19 cellular contexts compared by ENCODE assay signal in genomic region chr9:38229830-38230155, GRCh38.
DNase-seq lines count a peak whose midpoint lies in the region; ATAC-seq, FAIRE-seq and TF ChIP-seq lines count a peak whose summit lies in the region.
"Had no signal": no experiment of that assay in that cellular context is flagged by ENCODE, and none has a peak within 500 bp of the region (broad histone marks: within the 10 kb centered on the region; RNA-seq: fewer than 3 reads in every experiment).

No MANE protein-coding gene starts in this region.

- no peak overlapping the region for H3K9ac ChIP-seq in GM12878 (ENCODE audit: control insufficient read depth, insufficient read depth, low read length)

- no peak for FAIRE-seq in GM12878 (lab: Jason Lieb, UNC)
- FAIRE-seq: A204.1, H54, HepG2 had no signal

- POLR2A ChIA-PET in GM12878 (lab: Charles Lee), result no interaction called here
- POLR2A ChIA-PET in HEK293T (lab: Yijun Ruan, JAX), result no interaction called here

- BruUV-seq in GM12878 (replicated peaks; lab: Mats Ljungman, UMichigan), result no TSS peak

- no peak for TF ChIP-seq CTCF in GM12878 (IDR thresholded peaks at IDR 0.05 in 2 of 3, conservative IDR thresholded peaks at IDR 0.05 in 1 of 3; ENCODE audit: control insufficient read depth in 2 of 3, extremely low read depth in 1 of 3, insufficient read depth in 1 of 3, low read depth in 3 of 3, low read length in 3 of 3)

- H3K4me1 ChIP-seq in SJCRH30 (peaks cover 33% of the 10 kb centered on the region), GM12878 (ENCODE audit: control insufficient read depth, insufficient read depth, low read length) (peaks cover 7% of the 10 kb centered on the region)

- no peaks in the 10 kb centered on the region for H3K79me2 ChIP-seq in GM12878 (ENCODE audit: control insufficient read depth, insufficient read depth, low read length)

- DNase-seq in SJCRH30 (no peak), GM12878 (ENCODE audit: low read depth, low spot score) (no peak), mesenteric fat pad (ENCODE audit: low spot score) (peak; percentile 16), NCI-H1694 treated with DMSO at 0.1 percent for 48 hours (lab: John Stamatoyannopoulos, UW) (no peak), HuH-7.5 (ENCODE audit: low spot score) (no peak), HuH-7 (ENCODE audit: low spot score) (no peak), HEK293T (ENCODE audit: extremely low spot score) (no peak)
- DNase-seq: ACHN; BE2C; CD4-positive, alpha-beta memory T cell; DMS153; DMS79; GDM1; HCEC 1CT; HFFc6 had no signal

- H3K27ac ChIP-seq in SJCRH30, result peak overlapping the region; percentile 100
- H3K27ac ChIP-seq in GM12878 (ENCODE audit: control insufficient read depth, insufficient read depth), result no peak overlapping the region

- no peaks in the 10 kb centered on the region for H3K27me3 ChIP-seq in SJCRH30
- peaks cover 0 to 5% of the 10 kb centered on the region in 2 experiments for H3K27me3 ChIP-seq in GM12878 (replicated peaks in 1 of 2; ENCODE audit: control insufficient read depth in 2 of 2, insufficient read depth in 2 of 2, low read length in 1 of 2)

- no peak overlapping the region for H2AFZ ChIP-seq in GM12878 (ENCODE audit: control insufficient read depth, low read depth, low read length)
- H2AFZ ChIP-seq: GM23338 had no signal

- TF ChIP-seq EP300 in GM12878 (IDR thresholded peaks at IDR 0.05; ENCODE audit: borderline replicate concordance in 1 of 2, control insufficient read depth in 1 of 2, low read depth in 2 of 2, low read length in 2 of 2), result no peak

- H3K9me3 ChIP-seq in SJCRH30 (replicated peaks) (no peaks in the 10 kb centered on the region), GM12878 (replicated peaks; ENCODE audit: control insufficient read depth, insufficient read depth, low read length) (no peaks in the 10 kb centered on the region)
- H3K9me3 ChIP-seq: BE2C had no signal

- 39% methylated on average over 3 of the region's 3 CpGs for WGBS in GM12878 (ENCODE audit: insufficient coverage, insufficient replicate concordance, low lambda C conversion rate, missing lambda C conversion rate)

- intact Hi-C loops in GM12878 (cut with micrococcal nuclease; ENCODE audit: unreplicated experiment), result no loop called here

- TF ChIP-seq RAD21 in GM12878 (IDR thresholded peaks at IDR 0.05; ENCODE audit: insufficient read depth, low read depth, low read length), result no peak

- SMC1A ChIA-PET in GM12878 (lab: Charles Lee; ENCODE audit: uncharacterized antibody, unreplicated experiment), result interaction anchor here (4.0 to 7.7 kb wide), 3 partner anchors 15 to 140 kb away, joined by 16 to 88 read pairs (median 48); no protein-coding TSS in a partner anchor

- H3K4me3 ChIP-seq in SJCRH30 (peak overlapping the region; percentile 45), GM12878 (no peak overlapping the region)
- H3K4me3 ChIP-seq: GM23338 had no signal

- RAD21 ChIA-PET in GM12878 (lab: Charles Lee; ENCODE audit: unreplicated experiment), result interaction anchor here (1.0 to 7.8 kb wide), 4 partner anchors 47 to 142 kb away, joined by 3 to 97 read pairs (median 13); no protein-coding TSS in a partner anchor

- H3K36me3 ChIP-seq in SJCRH30, result no peaks in the 10 kb centered on the region
- H3K36me3 ChIP-seq in GM12878 (ENCODE audit: control insufficient read depth in 2 of 2, insufficient read depth in 2 of 2, low read length in 1 of 2), result no peaks in the 10 kb centered on the region
- H3K36me3 ChIP-seq: BE2C had no signal

- CTCF ChIA-PET in GM12878 (lab: Yijun Ruan, JAX) (interaction anchor here (1.4 kb wide), 1 partner anchor 131 kb away, joined by 3 read pairs; no protein-coding TSS in a partner anchor), HEK293T (lab: Yijun Ruan, JAX) (no interaction called here)

- TF ChIP-seq POLR2A in GM12878 (IDR thresholded peaks at IDR 0.05; ENCODE audit: low read depth, low read length), result no peak

- H3K4me2 ChIP-seq in GM12878 (ENCODE audit: control insufficient read depth, insufficient read depth), result no peak overlapping the region
- H3K4me2 ChIP-seq: GM23338 had no signal

- ATAC-seq in GM12878, result no peak
- ATAC-seq: GM23338, HepG2 had no signal

- H4K20me1 ChIP-seq in GM12878 (ENCODE audit: control insufficient read depth, insufficient read depth), result no peaks in the 10 kb centered on the region

- in situ Hi-C loops in GM12878 (cut with MboI), result no loop called here

TF ChIP-seq in GM12878, 131 proteins besides CTCF, POLR2A, EP300 and RAD21:
- TF ChIP-seq MYC (IDR thresholded peaks at IDR 0.05; ENCODE audit: insufficient read depth, insufficient read length, insufficient replicate concordance, low read length, severe bottlenecking), result no peak
- peak; percentile 74; the same call in 1 of the 2 replicates for TF ChIP-seq ZNF24 (IDR thresholded peaks at IDR 0.05)

TF ChIP-seq in HEK293T, 16 proteins besides CTCF, POLR2A, EP300 and RAD21:
- TF ChIP-seq PKNOX1 (IDR thresholded peaks at IDR 0.05), result no peak
- no peak for TF ChIP-seq ELF4 (IDR thresholded peaks at IDR 0.05)
- no peak for TF ChIP-seq FOXA1 (IDR thresholded peaks at IDR 0.05)
- no peak for TF ChIP-seq SUZ12 (IDR thresholded peaks at IDR 0.05)
- no peak for TF ChIP-seq ARNT (IDR thresholded peaks at IDR 0.05)
- no peak for TF ChIP-seq NFRKB (IDR thresholded peaks at IDR 0.05)
- no peak for TF ChIP-seq SP1 (IDR thresholded peaks at IDR 0.05)
- no peak for TF ChIP-seq HDGF (IDR thresholded peaks at IDR 0.05; ENCODE audit: borderline replicate concordance)
- no peak for TF ChIP-seq L3MBTL2 (conservative IDR thresholded peaks at IDR 0.05)
- TF ChIP-seq LEF1 (IDR thresholded peaks at IDR 0.05; ENCODE audit: borderline replicate concordance), result no peak
- TF ChIP-seq BHLHE40 (IDR thresholded peaks at IDR 0.05; ENCODE audit: borderline replicate concordance), result no peak
- no peak for TF ChIP-seq FOXK2 (IDR thresholded peaks at IDR 0.05)
- TF ChIP-seq FOXM1 (IDR thresholded peaks at IDR 0.05; ENCODE audit: borderline replicate concordance), result no peak
- TF ChIP-seq ZNF384 (IDR thresholded peaks at IDR 0.05), result no peak
- TF ChIP-seq CTBP1 (IDR thresholded peaks at IDR 0.05; ENCODE audit: borderline replicate concordance), result no peak
- no peak for TF ChIP-seq TARDBP (IDR thresholded peaks at IDR 0.05)
